ENCODE assay signal across 11 cellular contexts in genomic region chrX:71659959-71660358, GRCh38. TPM values are rescaled to one million over a fixed set of nuclear protein-coding genes. Genes with fewer than 3 reads are reported as not detected.
"Had no signal": no experiment of that assay in that cellular context is flagged by ENCODE, and none has a peak within 500 bp of the region (broad histone marks: within the 10 kb centered on the region; RNA-seq: fewer than 3 reads in every experiment).

No MANE protein-coding gene starts in this region.

- H2AFZ ChIP-seq: GM23248 had no signal

- H3K27ac ChIP-seq: GM23248 had no signal

- H3K9ac ChIP-seq: GM23248 had no signal

- H3K4me1 ChIP-seq: HAP-1 had no signal

- ATAC-seq: HCT116, K562 had no signal

- H3K36me3 ChIP-seq: HAP-1 had no signal

- FAIRE-seq: HTR-8/SVneo, K562 had no signal

- H3K9me3 ChIP-seq: HAP-1 had no signal

- H3K4me3 ChIP-seq: GM23248, HAP-1, K562 had no signal

- DNase-seq: GM23248, GOT3, H7, HFFc6, KG1 had no signal

RNA-seq across cellular contexts. Expression of gene CXCR3, which starts 41.6 kb away (rescaled TPM):
- total RNA-seq: GM23248, H4, H7, HFFc6, K562 had no signal
- polyA plus RNA-seq: GM23248, K562 had no signal

RNA-seq across cellular contexts. Expression of gene CXorf49, which starts 58.1 kb away (rescaled TPM):
- total RNA-seq: GM23248, H4, H7, HFFc6, HT-29, K562 had no signal
- polyA plus RNA-seq: GM23248, K562 had no signal
